ENCODE assay signal across 1 cellular context in genomic region chr17:50372708-50373556, GRCh38.
A peak's percentile ranks its signal among the peaks of the same experiment; 100 is the strongest.
TF ChIP-seq lines count a peak whose summit lies in the region.

Gene EME1, plus strand, starts transcription at chr17:50373229. Its CDS starts 1,980 bp downstream, at chr17:50375209.
Gene MRPL27, minus strand, starts transcription at chr17:50373184. Its CDS starts 14 bp downstream, at chr17:50373170.

TF ChIP-seq in GM12878, 131 proteins besides CTCF, POLR2A, EP300 and RAD21 (continued from another document and continues in another):
- TF ChIP-seq CEBPZ (IDR thresholded peaks at IDR 0.05; ENCODE audit: low read depth, low read length) (no peak), ASH2L (IDR thresholded peaks at IDR 0.05; ENCODE audit: borderline replicate concordance, low read depth) (peak; percentile 83; the same call in 1 of the 2 replicates), POU2F2 (IDR thresholded peaks at IDR 0.05; ENCODE audit: borderline replicate concordance, low read depth, low read length) (peak; percentile 90; the same call in 2 of the 3 replicates), SIX5 (IDR thresholded peaks at IDR 0.05; ENCODE audit: low read depth, low read length, severe bottlenecking) (peak; percentile 40), SPI1 (IDR thresholded peaks at IDR 0.05; ENCODE audit: borderline replicate concordance, insufficient read depth, low read depth, low read length) (peak; percentile 45; the same call in 1 of the 2 replicates), BCL3 (IDR thresholded peaks at IDR 0.05; ENCODE audit: borderline replicate concordance, insufficient read depth, low read depth, low read length, poor library complexity, severe bottlenecking) (no peak), ATF3 (IDR thresholded peaks at IDR 0.05; ENCODE audit: borderline replicate concordance, extremely low read depth, low read depth, low read length) (peak; percentile 70; the same call in 1 of the 2 replicates), STAT1 (conservative IDR thresholded peaks at IDR 0.05) (0 out of 2 replicates have a peak, but pooled peaks have one; percentile 26), IRF3 (IDR thresholded peaks at IDR 0.05) (no peak), NR2C2 (IDR thresholded peaks at IDR 0.05; ENCODE audit: borderline replicate concordance, control insufficient read depth, insufficient read length, low read depth) (no peak), RCOR1 (conservative IDR thresholded peaks at IDR 0.05; ENCODE audit: low read depth, low read length) (0 out of 2 replicates have a peak, but pooled peaks have one; percentile 38), CHD2 (IDR thresholded peaks at IDR 0.05; ENCODE audit: borderline replicate concordance, low read depth, low read length) (peak; percentile 60; the same call in 1 of the 2 replicates), EGR1 (IDR thresholded peaks at IDR 0.05; ENCODE audit: borderline replicate concordance in 1 of 2, low read depth in 2 of 2, low read length in 2 of 2) (peak in 1 of 2 experiments; percentile 41; a peak in 1 of 3 replicates), GABPA (IDR thresholded peaks at IDR 0.05; ENCODE audit: low read depth) (peak; percentile 99), REST (IDR thresholded peaks at IDR 0.05; ENCODE audit: low read depth, low read length) (no peak), PRDM15 (CRISPR knock-in tag; IDR thresholded peaks at IDR 0.05) (peak; percentile 88; the same call in 1 of the 2 replicates), ZBED1 (IDR thresholded peaks at IDR 0.05; ENCODE audit: borderline replicate concordance) (no peak), MYB (IDR thresholded peaks at IDR 0.05; ENCODE audit: borderline replicate concordance, low read depth, low read length) (0 out of 2 replicates have a peak, but pooled peaks have one; percentile 50), ETV6 (conservative IDR thresholded peaks at IDR 0.05 in 1 of 2, IDR thresholded peaks at IDR 0.05 in 1 of 2; ENCODE audit: borderline replicate concordance in 1 of 2, low read depth in 1 of 2) (peak in 1 of 2 experiments; percentile 93; a peak in 2 of 4 replicates), NFIC (IDR thresholded peaks at IDR 0.05; ENCODE audit: low read depth, low read length) (no peak), BACH1 (IDR thresholded peaks at IDR 0.05; ENCODE audit: borderline replicate concordance) (peak; percentile 67), RB1 (IDR thresholded peaks at IDR 0.05; ENCODE audit: borderline replicate concordance) (0 out of 2 replicates have a peak, but pooled peaks have one; percentile 52), POLR2AphosphoS2 (IDR thresholded peaks at IDR 0.05; ENCODE audit: low read depth, low read length) (peak; percentile 87; the same call in 1 of the 2 replicates), SREBF1 (IDR thresholded peaks at IDR 0.05; ENCODE audit: low read length) (peak; percentile 49; the same call in 1 of the 2 replicates), RBBP5 (conservative IDR thresholded peaks at IDR 0.05) (no peak), NBN (IDR thresholded peaks at IDR 0.05) (peak; percentile 96), CEBPB (IDR thresholded peaks at IDR 0.05; ENCODE audit: borderline replicate concordance in 1 of 2, low read depth in 2 of 2, low read length in 2 of 2) (no peak), ZNF687 (IDR thresholded peaks at IDR 0.05) (peak; percentile 89), IKZF1 (conservative IDR thresholded peaks at IDR 0.05) (peak; percentile 85), MXI1 (IDR thresholded peaks at IDR 0.05; ENCODE audit: low read depth, low read length) (peak; percentile 93), ZZZ3 (IDR thresholded peaks at IDR 0.05; ENCODE audit: control insufficient read depth, insufficient read length, low read depth) (no peak), ATF7 (IDR thresholded peaks at IDR 0.05; ENCODE audit: low read depth) (peak; percentile 86), NRF1 (conservative IDR thresholded peaks at IDR 0.05; ENCODE audit: low read depth, low read length) (no peak), ZNF384 (IDR thresholded peaks at IDR 0.05; ENCODE audit: borderline replicate concordance, low read depth, low read length) (no peak), ZNF274 (IDR thresholded peaks at IDR 0.05; ENCODE audit: insufficient read depth, insufficient read length) (no peak), LARP7 (IDR thresholded peaks at IDR 0.05) (no peak), FOXM1 (IDR thresholded peaks at IDR 0.05; ENCODE audit: low read depth, low read length) (no peak), CHD1 (IDR thresholded peaks at IDR 0.05; ENCODE audit: low read depth, low read length) (no peak), CREM (IDR thresholded peaks at IDR 0.05; ENCODE audit: low read depth) (peak; percentile 71; the same call in 1 of the 2 replicates), NR2C1 (IDR thresholded peaks at IDR 0.05) (peak; percentile 99)
